16 cellular contexts compared by ENCODE assay signal in genomic region chr18:9828794-9829712, GRCh38. TPM values are rescaled to one million over a fixed set of nuclear protein-coding genes. Genes with fewer than 3 reads are reported as not detected.
DNase-seq lines count a peak whose midpoint lies in the region; ATAC-seq, FAIRE-seq and TF ChIP-seq lines count a peak whose summit lies in the region.
"Had no signal": no experiment of that assay in that cellular context is flagged by ENCODE, and none has a peak within 500 bp of the region (broad histone marks: within the 10 kb centered on the region; RNA-seq: fewer than 3 reads in every experiment).

No MANE protein-coding gene starts in this region.

- H3K9me2 ChIP-seq in OCI-LY7 (ENCODE audit: insufficient read depth, low read length) = no peaks in the 10 kb centered on the region

- CTCF ChIA-PET in OCI-LY7 (lab: Charles Lee; ENCODE audit: unreplicated experiment) = no interaction called here

- TF ChIP-seq POLR2A in GM12891 (IDR thresholded peaks at IDR 0.05; ENCODE audit: low read depth, low read length) = no peak

- H4K20me1 ChIP-seq in osteoblast (ENCODE audit: insufficient read depth, low read length) (no peaks in the 10 kb centered on the region), OCI-LY7 (ENCODE audit: insufficient read depth, low read length) (no peaks in the 10 kb centered on the region)

- H3K36me3 ChIP-seq in brain microvascular endothelial cell (replicated peaks) (peaks cover 10% of the 10 kb centered on the region), osteoblast (ENCODE audit: insufficient read depth, low read length) (peaks cover 8% of the 10 kb centered on the region), OCI-LY7 (ENCODE audit: insufficient read depth, low read length) (no peaks in the 10 kb centered on the region)
- H3K36me3 ChIP-seq: cardiac muscle cell, suprapubic skin had no signal

- intact Hi-C loops in OCI-LY7 (cut with micrococcal nuclease; ENCODE audit: unreplicated experiment) = no loop called here

- ATAC-seq in HG03342 (IDR thresholded peaks at IDR 0.05; ENCODE audit: unreplicated experiment) (no peak), HG03521 (IDR thresholded peaks at IDR 0.05; ENCODE audit: unreplicated experiment) (no peak)

- H3K4me1 ChIP-seq in osteoblast (ENCODE audit: insufficient read depth, low read length) (peaks cover 43% of the 10 kb centered on the region), OCI-LY7 (ENCODE audit: insufficient read depth, low read length, poor library complexity, severe bottlenecking) (no peaks in the 10 kb centered on the region)

- H3K27ac ChIP-seq in brain microvascular endothelial cell (peak overlapping the region; percentile 61), osteoblast (ENCODE audit: low read depth, low read length) (peak overlapping the region; percentile 90), OCI-LY7 (ENCODE audit: low read depth, low read length, poor library complexity, severe bottlenecking) (no peak overlapping the region)
- H3K27ac ChIP-seq: cardiac muscle cell, suprapubic skin had no signal

- POLR2A ChIA-PET in OCI-LY7 (lab: Charles Lee) = interaction anchor here (0.8 kb wide), 1 partner anchor 19 kb away, joined by 3 read pairs; no protein-coding TSS in a partner anchor

- TF ChIP-seq CTCF in brain microvascular endothelial cell (IDR thresholded peaks at IDR 0.05; ENCODE audit: low read depth, low read length, missing control alignments) = no peak
- TF ChIP-seq CTCF in osteoblast (IDR thresholded peaks at IDR 0.05; ENCODE audit: extremely low read depth, low read depth, low read length) = no peak
- TF ChIP-seq CTCF in OCI-LY7 (conservative IDR thresholded peaks at IDR 0.05; ENCODE audit: low read length) = no peak

- no TSS peak for BruUV-seq in OCI-LY7 (replicated peaks; lab: Mats Ljungman, UMichigan)

- H3K79me2 ChIP-seq in osteoblast (ENCODE audit: insufficient read depth, low read length) (peaks cover 37% of the 10 kb centered on the region), OCI-LY7 (ENCODE audit: insufficient read depth, low read depth, low read length) (no peaks in the 10 kb centered on the region)

- no peaks in the 10 kb centered on the region for H3K9me3 ChIP-seq in osteoblast (ENCODE audit: low read depth, low read length)
- no peaks in the 10 kb centered on the region for H3K9me3 ChIP-seq in OCI-LY7 (ENCODE audit: low read length)
- H3K9me3 ChIP-seq: suprapubic skin had no signal

- no peak overlapping the region for H2AFZ ChIP-seq in osteoblast (ENCODE audit: low read length)
- H2AFZ ChIP-seq in OCI-LY7 (ENCODE audit: low read length) = no peak overlapping the region

- FAIRE-seq in GM12891 (lab: Jason Lieb, UNC) = no peak

- peak; percentile 52 for DNase-seq in GF-D8 (lab: John Stamatoyannopoulos, UW)
- peak; percentile 25 to 53 for DNase-seq in NOMO-1 (lab: John Stamatoyannopoulos, UW; ENCODE audit: unreplicated experiment in 2 of 2)
- DNase-seq in brain microvascular endothelial cell = no peak
- no peak for DNase-seq in osteoblast (ENCODE audit: insufficient read length, low spot score, missing footprints)
- DNase-seq in GM12891 (ENCODE audit: insufficient read length, low spot score) = no peak
- DNase-seq in OCI-LY7 (ENCODE audit: low spot score) = no peak
- DNase-seq: activated CD4-positive, alpha-beta T cell treated with anti-CD3 and anti-CD28 coated beads, Interleukin-2, amount 50 U/mL, for 1 hour; activated T-cell treated with anti-CD3 and anti-CD28 coated beads, Interleukin-2, amount 50 U/mL, for 24 hours; effector CD8-positive, alpha-beta T cell; NCI-H2081 treated with DMSO at 0.1 percent for 48 hours; NCI-H526 treated with DMSO at 0.1 percent for 48 hours had no signal

- H3K4me2 ChIP-seq in osteoblast (ENCODE audit: insufficient read depth, low read length) (peak overlapping the region; percentile 46), OCI-LY7 (ENCODE audit: low read length) (no peak overlapping the region)

- H3K27me3 ChIP-seq in brain microvascular endothelial cell (replicated peaks) (no peaks in the 10 kb centered on the region), osteoblast (ENCODE audit: insufficient read depth, low read length) (no peaks in the 10 kb centered on the region)
- H3K27me3 ChIP-seq: cardiac muscle cell, suprapubic skin had no signal

- in situ Hi-C loops in brain microvascular endothelial cell (cut with HindIII; ENCODE audit: low pct_ligation_motif_present, low sequenced_read_pairs) = no loop called here

- no peak overlapping the region for H3K4me3 ChIP-seq in brain microvascular endothelial cell (ENCODE audit: low read depth, low read length)
- H3K4me3 ChIP-seq in osteoblast (ENCODE audit: insufficient read depth, low read length) = no peak overlapping the region
- no peak overlapping the region for H3K4me3 ChIP-seq in OCI-LY7 (ENCODE audit: low read depth, low read length, poor library complexity, severe bottlenecking)
- H3K4me3 ChIP-seq: cardiac muscle cell, suprapubic skin had no signal

TF ChIP-seq in GM12891, 5 proteins besides CTCF, POLR2A, EP300 and RAD21:
- TF ChIP-seq PAX5 (IDR thresholded peaks at IDR 0.05; ENCODE audit: insufficient read depth, low read length, severe bottlenecking) (no peak), POU2F2 (IDR thresholded peaks at IDR 0.05; ENCODE audit: low read depth, low read length) (no peak), SPI1 (IDR thresholded peaks at IDR 0.05; ENCODE audit: low read depth, low read length) (no peak), POLR2AphosphoS5 (IDR thresholded peaks at IDR 0.05; ENCODE audit: low read depth, low read length) (no peak)

RNA-seq across cellular contexts. Expression of gene TXNDC2, which starts 56.7 kb away (rescaled TPM):
- total RNA-seq in osteoblast (0.29 and 0.36 TPM in 2 replicates), OCI-LY7 (2022) (not detected in 2 replicates)
- polyA plus RNA-seq in GM12891 (2012; ENCODE audit: low read depth, missing spikeins) = not detected
- not detected in 2 replicates for total RNA-seq in OCI-LY7 (2014; rRNA removed; shearing (Covaris generic))
- total RNA-seq: cardiac muscle cell; natural killer cell treated with Interleukin-12 subunit alpha and Interleukin-12 subunit beta and Interleukin-15 and Interleukin-18, amount 100 ng/mL, for 72 hours; suprapubic skin had no signal
- polyA plus RNA-seq: cardiac muscle cell had no signal

Comparison
In these comparisons a context has a peak if more than half of its experiments do, and no peak if none do; other contexts are left out.
1. DNase-seq: peak in GF-D8 (single experiment) and NOMO-1 (2 of 2); none in brain microvascular endothelial cell (single experiment), osteoblast (single experiment), GM12891 (single experiment) and OCI-LY7 (single experiment).